21 cellular contexts compared by ENCODE assay signal in the genomic region with DNA sequence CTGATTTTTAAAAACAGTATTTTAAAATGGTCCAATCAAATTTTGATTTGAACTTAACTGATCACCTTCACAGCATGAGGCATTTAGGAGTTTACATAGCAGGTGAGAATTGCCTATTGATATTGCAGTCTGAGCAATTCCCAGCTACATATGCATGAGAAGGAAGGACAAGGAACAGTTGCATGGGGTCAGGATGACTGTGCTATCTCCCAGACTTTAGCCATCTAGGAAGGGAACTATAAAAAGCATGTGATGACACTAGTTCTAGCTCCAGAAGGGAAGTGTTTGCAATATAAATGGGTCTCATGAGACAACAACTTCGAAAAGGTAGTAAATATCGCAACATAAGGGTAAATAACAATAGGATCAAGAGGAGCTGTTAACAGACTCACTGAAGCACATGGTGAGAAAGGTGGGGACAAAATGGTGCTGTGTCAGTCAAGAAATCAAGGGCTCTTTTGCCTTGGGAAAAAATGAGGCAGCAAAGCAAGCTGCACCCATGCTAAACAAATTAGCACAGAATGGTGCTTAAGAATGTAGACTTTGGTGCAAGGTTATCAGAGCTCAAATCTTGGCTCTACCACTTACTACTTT.
"Had no signal": no experiment of that assay in that cellular context is flagged by ENCODE, and none has a peak within 500 bp of the region (broad histone marks: within the 10 kb centered on the region; RNA-seq: fewer than 3 reads in every experiment).

No MANE protein-coding gene starts in this region.

- H3K36me3 Mint-ChIP-seq: memory B cell had no signal

- H3K4me1 Mint-ChIP-seq: activated CD4-positive, alpha-beta T cell treated with anti-CD3 and anti-CD28 coated beads, Interleukin-2, amount 10 ng/mL, durations not matched to agents 7 days and 5 days; memory B cell had no signal

- H3K9me3 ChIP-seq: adrenal gland, esophagus muscularis mucosa, heart right ventricle, mucosa of descending colon, prostate gland, right atrium auricular region, transverse colon, uterus had no signal

- ATAC-seq: activated CD4-positive, CD25-positive, alpha-beta regulatory T cell treated with anti-CD3 and anti-CD28 coated beads, Interleukin-2, amount 50 U/mL, for 24 hours; activated naive CD4-positive, alpha-beta T cell treated with anti-CD3 and anti-CD28 coated beads, Interleukin-2, amount 50 U/mL, for 72 hours; activated T-cell treated with anti-CD3 and anti-CD28 coated beads, Interleukin-2, amount 50 U/mL, for 72 hours; heart right ventricle; mucosa of descending colon; naive thymus-derived CD8-positive, alpha-beta T cell had no signal

- H3K9me3 Mint-ChIP-seq: activated naive CD4-positive, alpha-beta T cell treated with anti-CD3 and anti-CD28 coated beads, Interleukin-2, amount 50 U/mL, for 72 hours; activated T-cell treated with anti-CD3 and anti-CD28 coated beads, Interleukin-2, amount 50 U/mL, for 72 hours; memory B cell; stimulated activated naive CD8-positive, alpha-beta T cell treated with anti-CD3 and anti-CD28 coated beads, Interleukin-15, Interleukin-2, amounts not matched to agents 100 ng/mL and 50 ng/mL, for 24 hours had no signal

- H3K36me3 ChIP-seq: adrenal gland, prostate gland, right atrium auricular region, uterus had no signal

- H3K4me3 Mint-ChIP-seq: activated CD4-positive, alpha-beta T cell treated with anti-CD3 and anti-CD28 coated beads, Interleukin-2, amount 10 ng/mL, durations not matched to agents 7 days and 5 days; activated T-cell treated with anti-CD3 and anti-CD28 coated beads, Interleukin-2, amount 50 U/mL, for 72 hours; memory B cell; naive thymus-derived CD8-positive, alpha-beta T cell; stimulated activated naive CD8-positive, alpha-beta T cell treated with anti-CD3 and anti-CD28 coated beads, Interleukin-15, Interleukin-2, amounts not matched to agents 100 ng/mL and 50 ng/mL, for 24 hours had no signal

- H3K4me1 ChIP-seq: prostate gland, transverse colon, uterus had no signal

- H3K27me3 Mint-ChIP-seq: activated CD4-positive, alpha-beta T cell treated with anti-CD3 and anti-CD28 coated beads, Interleukin-2, amount 10 ng/mL, durations not matched to agents 7 days and 5 days; memory B cell; naive thymus-derived CD8-positive, alpha-beta T cell; stimulated activated naive CD8-positive, alpha-beta T cell treated with anti-CD3 and anti-CD28 coated beads, Interleukin-15, Interleukin-2, amounts not matched to agents 100 ng/mL and 50 ng/mL, for 24 hours had no signal

- H3K27ac ChIP-seq: adrenal gland, esophagus muscularis mucosa, prostate gland, right atrium auricular region, transverse colon, uterus had no signal

- H3K4me3 ChIP-seq: adrenal gland, esophagus muscularis mucosa, heart right ventricle, mucosa of descending colon, prostate gland, right atrium auricular region, transverse colon, uterus had no signal

- H3K27ac Mint-ChIP-seq: activated CD4-positive, alpha-beta T cell treated with anti-CD3 and anti-CD28 coated beads, Interleukin-2, amount 10 ng/mL, durations not matched to agents 7 days and 5 days; activated T-cell treated with anti-CD3 and anti-CD28 coated beads, Interleukin-2, amount 50 U/mL, for 72 hours; memory B cell; stimulated activated naive CD8-positive, alpha-beta T cell treated with anti-CD3 and anti-CD28 coated beads, Interleukin-15, Interleukin-2, amounts not matched to agents 100 ng/mL and 50 ng/mL, for 24 hours had no signal

- H3K27me3 ChIP-seq: adrenal gland, esophagus muscularis mucosa, heart right ventricle, right atrium auricular region, transverse colon, uterus had no signal

- DNase-seq: activated CD4-positive, alpha-beta T cell treated with anti-CD3 and anti-CD28 coated beads, Interleukin-2, amount 10 ng/mL, durations not matched to agents 7 days and 5 days; activated CD8-positive, alpha-beta memory T cell treated with anti-CD3 and anti-CD28 coated beads for 24 hours; activated effector memory CD4-positive, alpha-beta T cell treated with anti-CD3 and anti-CD28 coated beads, Interleukin-2, amount 50 U/mL, for 16 hours; activated T-cell treated with anti-CD3 and anti-CD28 coated beads, Interleukin-2, amount 50 U/mL, for 72 hours; adrenal gland; effector CD4-positive, alpha-beta T cell; heart right ventricle; kidney; mucosa of descending colon; naive thymus-derived CD8-positive, alpha-beta T cell; T-helper 1 cell; T-helper 9 cell; transverse colon; uterus had no signal
